8 cellular contexts compared by ENCODE assay signal in genomic region chr12:116015525-116015924, GRCh38.
A peak's percentile ranks its signal among the peaks of the same experiment; 100 is the strongest.
DNase-seq lines count a peak whose midpoint lies in the region; ATAC-seq, FAIRE-seq and TF ChIP-seq lines count a peak whose summit lies in the region.

No MANE protein-coding gene starts in this region.

- no peaks in the 10 kb centered on the region for H3K4me1 Mint-ChIP-seq in central memory CD8-positive, alpha-beta T cell

- peaks cover 69% of the 10 kb centered on the region for H3K36me3 ChIP-seq in lower lobe of right lung

- H3K27ac ChIP-seq in A549 = no peak overlapping the region
- H3K27ac ChIP-seq in lower lobe of right lung = no peak overlapping the region

- H3K9me3 Mint-ChIP-seq in central memory CD8-positive, alpha-beta T cell = no peaks in the 10 kb centered on the region

- no peak overlapping the region for H3K4me3 Mint-ChIP-seq in central memory CD8-positive, alpha-beta T cell

- peaks cover 57% of the 10 kb centered on the region for H3K36me3 Mint-ChIP-seq in central memory CD8-positive, alpha-beta T cell (ENCODE audit: insufficient read depth)

- POLR2A ChIA-PET in A549 (lab: Yijun Ruan, JAX) = interaction anchor here (1.0 kb wide), 1 partner anchor 261 kb away, joined by 3 read pairs; no protein-coding TSS in a partner anchor

- ATAC-seq in A549 (peak; percentile 84 to 90), lower lobe of right lung (peak; percentile 69 to 77), GM19328 (IDR thresholded peaks at IDR 0.05; ENCODE audit: unreplicated experiment) (no peak)
- ATAC-seq in central memory CD8-positive, alpha-beta T cell (replicated peaks; ENCODE audit: extremely low read depth, poor library complexity, severe bottlenecking) = no peak

- no peak overlapping the region for H3K4me2 ChIP-seq in A549

- DNase-seq in A549 (ENCODE audit: low read depth in 1 of 2, low spot score in 1 of 2) (peak; percentile 23 to 52), GM12865 (ENCODE audit: low read depth) (peak; percentile 48), NCI-H460 (ENCODE audit: extremely low read depth, low read depth) (peak; percentile 20), lower lobe of right lung (no peak), UCSD-AML1 (lab: John Stamatoyannopoulos, UW; ENCODE audit: unreplicated experiment) (no peak)
- no peak for DNase-seq in central memory CD8-positive, alpha-beta T cell (ENCODE audit: low spot score in 2 of 2)
- no peak for DNase-seq in activated effector memory CD4-positive, alpha-beta T cell treated with anti-CD3 and anti-CD28 coated beads, Interleukin-2, amount 50 U/mL, for 16 hours

- TF ChIP-seq CTCF in A549 (IDR thresholded peaks at IDR 0.05) (peak; percentile 79), GM12865 (IDR thresholded peaks at IDR 0.05; ENCODE audit: insufficient read depth, low read depth, low read length, missing control alignments) (peak; percentile 38), lower lobe of right lung (IDR thresholded peaks at IDR 0.05) (peak; percentile 51)

- CTCF ChIA-PET in A549 (lab: Yijun Ruan, JAX) = interaction anchor here (0.7 to 2.1 kb wide), 23 partner anchors 9 to 709 kb away, joined by 3 to 11 read pairs (median 4); no protein-coding TSS in a partner anchor

- no peak for TF ChIP-seq POLR2A in A549 (IDR thresholded peaks at IDR 0.05; ENCODE audit: low read length)

- no peaks in the 10 kb centered on the region for H3K27me3 Mint-ChIP-seq in central memory CD8-positive, alpha-beta T cell

- no peaks in the 10 kb centered on the region for H3K27me3 ChIP-seq in lower lobe of right lung (ENCODE audit: low read depth)

- intact Hi-C loops in lower lobe of right lung (cut with DNase I) = no loop called here

- WGBS in A549 (ENCODE audit: missing lambda C conversion rate) = 14% methylated on average over 1 of the region's 1 CpG

- H3K27ac Mint-ChIP-seq in central memory CD8-positive, alpha-beta T cell (ENCODE audit: low read depth) = peak overlapping the region; percentile 6

- no peak overlapping the region for H3K4me3 ChIP-seq in A549
- no peak overlapping the region for H3K4me3 ChIP-seq in GM12865 (ENCODE audit: low read depth, low read length)
- no peak overlapping the region for H3K4me3 ChIP-seq in lower lobe of right lung

- peaks cover 11% of the 10 kb centered on the region; the same call in 1 of the 3 replicates for H3K4me1 ChIP-seq in A549
- H3K4me1 ChIP-seq in lower lobe of right lung = peaks cover 11% of the 10 kb centered on the region

- H3K9me3 ChIP-seq in A549 (no peaks in the 10 kb centered on the region), lower lobe of right lung (no peaks in the 10 kb centered on the region)

- TF ChIP-seq EP300 in A549 (IDR thresholded peaks at IDR 0.05) = no peak

- TF ChIP-seq RAD21 in A549 (conservative IDR thresholded peaks at IDR 0.05 in 1 of 2, IDR thresholded peaks at IDR 0.05 in 1 of 2) = peak; percentile 82 to 84

- FAIRE-seq in A549 (lab: Jason Lieb, UNC) = peak; percentile 84

TF ChIP-seq in A549, 52 proteins besides CTCF, POLR2A, EP300 and RAD21:
- TF ChIP-seq SMC3 (IDR thresholded peaks at IDR 0.05) = peak; percentile 72
- TF ChIP-seq ESRRA (IDR thresholded peaks at IDR 0.05; ENCODE audit: borderline replicate concordance, low read length) = no peak
- TF ChIP-seq RCOR1 (IDR thresholded peaks at IDR 0.05; ENCODE audit: low read depth, low read length) = no peak

Comparison
In these comparisons a context has a peak if more than half of its experiments do, and no peak if none do; other contexts are left out.
1. ATAC-seq: peak in A549 (2 of 2) and lower lobe of right lung (2 of 2); none in central memory CD8-positive, alpha-beta T cell (single experiment) and GM19328 (single experiment).
2. DNase-seq: peak in A549 (2 of 2), GM12865 (single experiment) and NCI-H460 (single experiment); none in central memory CD8-positive, alpha-beta T cell (0 of 2), lower lobe of right lung (single experiment), activated effector memory CD4-positive, alpha-beta T cell treated with anti-CD3 and anti-CD28 coated beads, Interleukin-2, amount 50 U/mL, for 16 hours (single experiment) and UCSD-AML1 (single experiment).
3. Peak in every context shown above with its lines, with median percentiles within 50 percentile points of each other: CTCF ChIP-seq.